ENCODE assay signal across 9 cellular contexts in the genomic region with DNA sequence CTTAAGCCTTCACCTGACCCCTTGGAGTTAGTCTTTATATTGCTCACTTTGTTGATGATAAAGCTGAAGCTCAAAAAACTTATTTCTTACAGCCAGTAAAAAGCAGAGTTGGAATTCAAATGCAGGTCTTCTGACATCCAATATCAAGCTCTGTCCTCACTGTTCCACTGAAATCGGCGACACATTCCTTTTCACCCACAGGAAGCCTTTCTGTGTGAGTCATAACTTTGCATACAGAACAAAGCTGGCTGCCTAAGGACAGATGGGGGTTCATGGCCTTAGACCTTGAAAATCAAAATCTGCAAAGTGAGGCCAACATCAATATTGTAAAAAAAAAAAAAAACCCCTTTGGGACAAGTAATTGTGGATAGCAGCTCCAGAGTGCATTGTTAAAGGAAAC. TPM values are rescaled to one million over a fixed set of nuclear protein-coding genes. Genes with fewer than 3 reads are reported as not detected.
DNase-seq lines count a peak whose midpoint lies in the region; ATAC-seq and TF ChIP-seq lines count a peak whose summit lies in the region.
"Had no signal": no experiment of that assay in that cellular context is flagged by ENCODE, and none has a peak within 500 bp of the region (broad histone marks: within the 10 kb centered on the region; RNA-seq: fewer than 3 reads in every experiment).

No MANE protein-coding gene starts in this region.

- H3K36me3 ChIP-seq in NT2/D1 (ENCODE audit: insufficient read depth, insufficient read length, low read length) (no peaks in the 10 kb centered on the region), mesendoderm (ENCODE audit: control insufficient read depth, insufficient read depth, low read length) (no peaks in the 10 kb centered on the region)
- no peaks in the 10 kb centered on the region for H3K36me3 ChIP-seq in CD4-positive, alpha-beta memory T cell (ENCODE audit: insufficient read depth, low read length)
- no peaks in the 10 kb centered on the region for H3K36me3 ChIP-seq in CD8-positive, alpha-beta T cell (ENCODE audit: insufficient read depth, low read length)
- H3K36me3 ChIP-seq: suprapubic skin had no signal

- H3K27ac ChIP-seq in mesendoderm (ENCODE audit: low read depth, low read length): no peak overlapping the region
- no peak overlapping the region for H3K27ac ChIP-seq in CD4-positive, alpha-beta memory T cell (ENCODE audit: low read depth, low read length)
- H3K27ac ChIP-seq in CD8-positive, alpha-beta T cell (ENCODE audit: low read depth, low read length): no peak overlapping the region
- H3K27ac ChIP-seq: suprapubic skin had no signal

- no peak for ATAC-seq in stimulated activated naive B cell treated with anti-CD40 and anti-IgM and Interleukin-4, amounts not matched to agents 10 μg/mL and 1 μg/mL and 100 μg/mL, for 72 hours (replicated peaks)
- ATAC-seq in CD8-positive, alpha-beta T cell: no peak

- no peak overlapping the region for H2AK5ac ChIP-seq in mesendoderm (ENCODE audit: low read length)

- H3K9ac ChIP-seq in NT2/D1 (ENCODE audit: insufficient read length, low read depth) (no peak overlapping the region), mesendoderm (ENCODE audit: low read length) (no peak overlapping the region)

- H2BK120ac ChIP-seq in mesendoderm (ENCODE audit: low read depth, low read length): no peak overlapping the region

- no peak overlapping the region for H3K56ac ChIP-seq in mesendoderm (ENCODE audit: low read length)

- POLR2A ChIA-PET in CD4-positive, alpha-beta memory T cell (lab: Charles Lee; ENCODE audit: partially characterized antibody): interaction anchor here (1.1 kb wide), 1 partner anchor 23 kb away, joined by 3 read pairs; no protein-coding TSS in a partner anchor
- POLR2A ChIA-PET in CD8-positive, alpha-beta T cell (lab: Charles Lee): interaction anchor here (0.7 kb wide), 1 partner anchor 48 kb away, joined by 3 read pairs; no protein-coding TSS in a partner anchor

- H3K79me2 ChIP-seq in mesendoderm (ENCODE audit: control insufficient read depth, insufficient read depth, low read length): no peaks in the 10 kb centered on the region

- H3K4me1 ChIP-seq in NT2/D1 (ENCODE audit: insufficient read depth, insufficient read length) (no peaks in the 10 kb centered on the region), mesendoderm (ENCODE audit: control insufficient read depth, low read depth, low read length) (no peaks in the 10 kb centered on the region)
- H3K4me1 ChIP-seq in CD4-positive, alpha-beta memory T cell (ENCODE audit: insufficient read depth, low read length): no peaks in the 10 kb centered on the region
- H3K4me1 ChIP-seq in CD8-positive, alpha-beta T cell (ENCODE audit: insufficient read depth, low read length): no peaks in the 10 kb centered on the region
- H3K4me1 ChIP-seq: suprapubic skin had no signal

- peaks cover 0 to 1% of the 10 kb centered on the region in 2 donors for H3K9me3 Mint-ChIP-seq in stimulated activated naive B cell treated with anti-CD40 and anti-IgM and Interleukin-4, amounts not matched to agents 10 μg/mL and 1 μg/mL and 100 μg/mL, for 72 hours
- H3K9me3 Mint-ChIP-seq in CD4-positive, alpha-beta memory T cell: peaks cover 0 to 4% (median 0%) of the 10 kb centered on the region in 8 donors
- H3K9me3 Mint-ChIP-seq in CD8-positive, alpha-beta T cell: no peaks in the 10 kb centered on the region

- CTCF ChIA-PET in CD4-positive, alpha-beta memory T cell (lab: Charles Lee; ENCODE audit: partially characterized antibody): interaction anchor here (0.7 to 4.2 kb wide), 6 partner anchors 14 to 123 kb away, joined by 3 to 26 read pairs (median 3); a partner anchor contains a TSS
- CTCF ChIA-PET in CD8-positive, alpha-beta T cell (lab: Charles Lee): interaction anchor here (0.9 to 2.0 kb wide), 4 partner anchors 21 to 46 kb away, joined by 3 to 8 read pairs (median 5); a partner anchor contains a TSS

- no peak overlapping the region for H3K18ac ChIP-seq in mesendoderm (ENCODE audit: low read length)

- H3K4ac ChIP-seq in mesendoderm (ENCODE audit: low read depth, low read length): no peak overlapping the region

- no peak overlapping the region for H4K8ac ChIP-seq in mesendoderm (ENCODE audit: low read depth, low read length)

- H3K27ac Mint-ChIP-seq in stimulated activated naive B cell treated with anti-CD40 and anti-IgM and Interleukin-4, amounts not matched to agents 10 μg/mL and 1 μg/mL and 100 μg/mL, for 72 hours: no peak overlapping the region
- no peak overlapping the region for H3K27ac Mint-ChIP-seq in CD4-positive, alpha-beta memory T cell
- H3K27ac Mint-ChIP-seq in CD8-positive, alpha-beta T cell: no peak overlapping the region

- H3K4me3 ChIP-seq in NT2/D1 (ENCODE audit: insufficient read length, low read depth): no peak overlapping the region
- H3K4me3 ChIP-seq in mesendoderm (ENCODE audit: low read length): no peak overlapping the region
- H3K4me3 ChIP-seq in CD4-positive, alpha-beta memory T cell (ENCODE audit: low read length in 2 of 2): no peak overlapping the region
- H3K4me3 ChIP-seq in CD8-positive, alpha-beta T cell (ENCODE audit: low read depth, low read length): no peak overlapping the region
- H3K4me3 ChIP-seq: suprapubic skin had no signal

- no peaks in the 10 kb centered on the region for H3K27me3 ChIP-seq in NT2/D1 (ENCODE audit: insufficient read depth, insufficient read length)
- H3K27me3 ChIP-seq in mesendoderm (ENCODE audit: insufficient read depth, low read length, poor library complexity): no peaks in the 10 kb centered on the region
- H3K27me3 ChIP-seq in CD4-positive, alpha-beta memory T cell (ENCODE audit: insufficient read depth, low read length): no peaks in the 10 kb centered on the region
- no peaks in the 10 kb centered on the region for H3K27me3 ChIP-seq in CD8-positive, alpha-beta T cell (ENCODE audit: insufficient read depth, low read length)
- H3K27me3 ChIP-seq: suprapubic skin had no signal

- no peak overlapping the region for H3K4me3 Mint-ChIP-seq in stimulated activated naive B cell treated with anti-CD40 and anti-IgM and Interleukin-4, amounts not matched to agents 10 μg/mL and 1 μg/mL and 100 μg/mL, for 72 hours
- H3K4me3 Mint-ChIP-seq in CD4-positive, alpha-beta memory T cell: no peak overlapping the region
- H3K4me3 Mint-ChIP-seq in CD8-positive, alpha-beta T cell: no peak overlapping the region

- no peak overlapping the region for H2BK5ac ChIP-seq in mesendoderm (ENCODE audit: low read length)

- no peak overlapping the region for H3K4me2 ChIP-seq in mesendoderm (ENCODE audit: low read length)

- no peaks in the 10 kb centered on the region for H3K4me1 Mint-ChIP-seq in stimulated activated naive B cell treated with anti-CD40 and anti-IgM and Interleukin-4, amounts not matched to agents 10 μg/mL and 1 μg/mL and 100 μg/mL, for 72 hours
- H3K4me1 Mint-ChIP-seq in CD4-positive, alpha-beta memory T cell: no peaks in the 10 kb centered on the region
- H3K4me1 Mint-ChIP-seq in CD8-positive, alpha-beta T cell (ENCODE audit: low read depth): no peaks in the 10 kb centered on the region

- TF ChIP-seq CTCF in CD8-positive, alpha-beta T cell (IDR thresholded peaks at IDR 0.05): no peak

- no peaks in the 10 kb centered on the region for H3K79me1 ChIP-seq in mesendoderm (ENCODE audit: low read length)

- intact Hi-C loops in CD4-positive, alpha-beta memory T cell (cut with micrococcal nuclease): no loop called here
- intact Hi-C loops in CD8-positive, alpha-beta T cell (cut with DNase I, micrococcal nuclease): no loop called here

- no peak overlapping the region for H4K5ac ChIP-seq in mesendoderm (ENCODE audit: low read length)

- DNase-seq in EL (peak; percentile 73), NT2/D1 (ENCODE audit: low read depth, low spot score) (peak; percentile 71), epidermal melanocyte (ENCODE audit: insufficient read length, low spot score) (peak; percentile 50), mesendoderm (peak; percentile 94), T1000 (lab: John Stamatoyannopoulos, UW) (no peak)
- DNase-seq in stimulated activated naive B cell treated with anti-CD40 and anti-IgM and Interleukin-4, amounts not matched to agents 10 μg/mL and 1 μg/mL and 100 μg/mL, for 72 hours: no peak
- DNase-seq in CD4-positive, alpha-beta memory T cell: no peak
- DNase-seq in CD8-positive, alpha-beta T cell: no peak

- H3K36me3 Mint-ChIP-seq in stimulated activated naive B cell treated with anti-CD40 and anti-IgM and Interleukin-4, amounts not matched to agents 10 μg/mL and 1 μg/mL and 100 μg/mL, for 72 hours: no peaks in the 10 kb centered on the region
- H3K36me3 Mint-ChIP-seq in CD4-positive, alpha-beta memory T cell: peaks cover 0 to 4% of the 10 kb centered on the region in 2 donors
- H3K36me3 Mint-ChIP-seq in CD8-positive, alpha-beta T cell: no peaks in the 10 kb centered on the region

- peaks cover 22 to 33% of the 10 kb centered on the region in 2 donors for H3K27me3 Mint-ChIP-seq in stimulated activated naive B cell treated with anti-CD40 and anti-IgM and Interleukin-4, amounts not matched to agents 10 μg/mL and 1 μg/mL and 100 μg/mL, for 72 hours
- peaks cover 12 to 13% of the 10 kb centered on the region in 2 donors for H3K27me3 Mint-ChIP-seq in CD4-positive, alpha-beta memory T cell
- peaks cover 11% of the 10 kb centered on the region for H3K27me3 Mint-ChIP-seq in CD8-positive, alpha-beta T cell (ENCODE audit: low read depth)

- H3K23ac ChIP-seq in mesendoderm (ENCODE audit: low read length): no peak overlapping the region

- no peak overlapping the region for H2BK15ac ChIP-seq in mesendoderm (replicated peaks; ENCODE audit: low read depth)

- peaks cover 10% of the 10 kb centered on the region; the same call in 1 of the 2 replicates for H3K9me3 ChIP-seq in NT2/D1 (ENCODE audit: insufficient read depth, low read length)
- H3K9me3 ChIP-seq in CD4-positive, alpha-beta memory T cell (ENCODE audit: control insufficient read depth in 1 of 2, low read length in 2 of 2): no peaks in the 10 kb centered on the region
- no peaks in the 10 kb centered on the region for H3K9me3 ChIP-seq in CD8-positive, alpha-beta T cell (ENCODE audit: low read length)
- H3K9me3 ChIP-seq: suprapubic skin had no signal

- no CpG with 5 or more reads among the region's 2 CpGs for WGBS in mesendoderm (ENCODE audit: extremely low coverage, insufficient coverage, low lambda C conversion rate)

RNA-seq across cellular contexts. Expression of a gene that starts 21.8 kb away (rescaled TPM):
- 132 TPM for polyA plus RNA-seq in mesendoderm (2013, experiment 1 of 2)
- 136 TPM for polyA plus RNA-seq in mesendoderm (2013, experiment 2 of 2)
- total RNA-seq in CD4-positive, alpha-beta memory T cell: 10 to 100 TPM; 81.2 to 91.1 TPM
- 100 to 1,000 TPM; 136 to 199 TPM for polyA plus RNA-seq in CD4-positive, alpha-beta memory T cell
- 10 to 100 TPM; 63.9 to 67.6 TPM for total RNA-seq in CD8-positive, alpha-beta T cell

RNA-seq across cellular contexts. Expression of a gene that starts 46.6 kb away (rescaled TPM):
- polyA plus RNA-seq in mesendoderm (2013, experiment 1 of 2): not detected
- 0.06 TPM for polyA plus RNA-seq in mesendoderm (2013, experiment 2 of 2)
- total RNA-seq in CD4-positive, alpha-beta memory T cell: not detected
- not detected for polyA plus RNA-seq in CD4-positive, alpha-beta memory T cell
- total RNA-seq in CD8-positive, alpha-beta T cell: not detected

Comparison
In these comparisons a context has a peak if more than half of its experiments do, and no peak if none do; other contexts are left out.
1. DNase-seq: peak in EL (single experiment), NT2/D1 (single experiment), epidermal melanocyte (single experiment) and mesendoderm (single experiment); none in T1000 (single experiment), stimulated activated naive B cell treated with anti-CD40 and anti-IgM and Interleukin-4, amounts not matched to agents 10 μg/mL and 1 μg/mL and 100 μg/mL, for 72 hours (single experiment), CD4-positive, alpha-beta memory T cell (0 of 5) and CD8-positive, alpha-beta T cell (0 of 7).